ENCODE assay signal across 8 cellular contexts in genomic region chr2:58428553-58429284, GRCh38.
DNase-seq lines count a peak whose midpoint lies in the region; ATAC-seq and TF ChIP-seq lines count a peak whose summit lies in the region.
"Had no signal": no experiment of that assay in that cellular context is flagged by ENCODE, and none has a peak within 500 bp of the region (broad histone marks: within the 10 kb centered on the region; RNA-seq: fewer than 3 reads in every experiment).

No MANE protein-coding gene starts in this region.

- ATAC-seq in HG02759 (IDR thresholded peaks at IDR 0.05; ENCODE audit: unreplicated experiment): peak; percentile 65

- CTCF ChIA-PET in GM10248 (lab: Yijun Ruan, JAX): no interaction called here

- no peaks in the 10 kb centered on the region for H3K9me3 Mint-ChIP-seq in activated naive CD8-positive, alpha-beta T cell (ENCODE audit: low read depth)
- H3K9me3 Mint-ChIP-seq: natural killer cell treated with Interleukin-12 subunit alpha and Interleukin-12 subunit beta and Interleukin-15 and Interleukin-18, amount 100 ng/mL, for 72 hours had no signal

- H3K27ac Mint-ChIP-seq in activated naive CD8-positive, alpha-beta T cell: no peak overlapping the region
- H3K27ac Mint-ChIP-seq: natural killer cell treated with Interleukin-12 subunit alpha and Interleukin-12 subunit beta and Interleukin-15 and Interleukin-18, amount 100 ng/mL, for 72 hours had no signal

- POLR2A ChIA-PET in GM10248 (lab: Yijun Ruan, JAX): no interaction called here

- peak overlapping the region; percentile 71 for H3K4me3 Mint-ChIP-seq in activated naive CD8-positive, alpha-beta T cell

- TF ChIP-seq CTCF in GM10248 (IDR thresholded peaks at IDR 0.05; ENCODE audit: control extremely low read depth, extremely low read depth, low read depth, missing control alignments): no peak

- DNase-seq in GM10248 (ENCODE audit: extremely low spot score) (peak; percentile 20), iPS-NIHi7 (ENCODE audit: extremely low spot score) (peak; percentile 79), superior temporal gyrus (ENCODE audit: extremely low spot score) (peak; percentile 67), mesenteric fat pad (ENCODE audit: low spot score) (no peak)
- no peak for DNase-seq in stimulated activated CD4-positive, alpha-beta T cell treated with anti-CD3 and anti-CD28 coated beads, Interleukin-12 subunit alpha, Interleukin-12 subunit beta, amount 100 ng/mL, for 4 hours

- peaks cover 10% of the 10 kb centered on the region for H3K4me1 Mint-ChIP-seq in activated naive CD8-positive, alpha-beta T cell (ENCODE audit: low read depth)

- peaks cover 27% of the 10 kb centered on the region for H3K27me3 Mint-ChIP-seq in activated naive CD8-positive, alpha-beta T cell

- H3K36me3 Mint-ChIP-seq in activated naive CD8-positive, alpha-beta T cell: no peaks in the 10 kb centered on the region
- H3K36me3 Mint-ChIP-seq: natural killer cell treated with Interleukin-12 subunit alpha and Interleukin-12 subunit beta and Interleukin-15 and Interleukin-18, amount 100 ng/mL, for 72 hours had no signal

Comparison
In these comparisons a context has a peak if more than half of its experiments do, and no peak if none do; other contexts are left out.
1. DNase-seq: peak in GM10248 (single experiment), iPS-NIHi7 (single experiment) and superior temporal gyrus (single experiment); none in mesenteric fat pad (single experiment) and stimulated activated CD4-positive, alpha-beta T cell treated with anti-CD3 and anti-CD28 coated beads, Interleukin-12 subunit alpha, Interleukin-12 subunit beta, amount 100 ng/mL, for 4 hours (single experiment).